7 cellular contexts compared by ENCODE assay signal in genomic region chr5:131678273-131678672, GRCh38. TPM values are rescaled to one million over a fixed set of nuclear protein-coding genes. Genes with fewer than 3 reads are reported as not detected.
DNase-seq lines count a peak whose midpoint lies in the region; TF ChIP-seq lines count a peak whose summit lies in the region.
"Not testable (repeated sequence)": the region's sequence is repeated elsewhere in the genome, so short reads cannot be mapped to it uniquely, and the experiment has no call there.

No MANE protein-coding gene starts in this region.

- H3K4me1 ChIP-seq in neutrophil (ENCODE audit: control insufficient read depth in 1 of 2, insufficient read depth in 1 of 2, low read depth in 1 of 2, low read length in 1 of 2): peaks cover 58 to 72% of the 10 kb centered on the region in 2 experiments

- H3K9me3 ChIP-seq in neutrophil: not testable (repeated sequence)

- not testable (repeated sequence) for H3K4me3 ChIP-seq in cardiac fibroblast (replicated peaks in 1 of 2; ENCODE audit: low read depth in 2 of 2, low read length in 2 of 2); fibroblast of pulmonary artery (replicated peaks; ENCODE audit: low read depth, low read length)
- peak overlapping the region in 1 of 2 experiments; percentile 4 for H3K4me3 ChIP-seq in neutrophil (ENCODE audit: low read depth in 1 of 2, low read length in 1 of 2)

- TF ChIP-seq CTCF in 22Rv1 (IDR thresholded peaks at IDR 0.05); cardiac fibroblast (IDR thresholded peaks at IDR 0.05; ENCODE audit: low read depth, low read length); fibroblast of pulmonary artery (IDR thresholded peaks at IDR 0.05; ENCODE audit: low read length, missing control alignments); neutrophil (IDR thresholded peaks at IDR 0.05): not testable (repeated sequence)

- H3K27me3 ChIP-seq in neutrophil: not testable (repeated sequence)

- H3K27ac ChIP-seq in 22Rv1: 0 out of 2 replicates have a peak overlapping the region, but pooled peaks have one; percentile 7
- peak overlapping the region; percentile 75 for H3K27ac ChIP-seq in neutrophil

- DNase-seq in LHCN-M2 (ENCODE audit: low read depth): peak; percentile 10
- DNase-seq in cardiac fibroblast (ENCODE audit: low read depth in 2 of 2): peak; percentile 43 to 65
- DNase-seq in fibroblast of gingiva (ENCODE audit: low read depth): peak; percentile 78
- peak; percentile 46 for DNase-seq in fibroblast of pulmonary artery (ENCODE audit: low read depth)
- DNase-seq in cardiac septum (ENCODE audit: low spot score): peak; percentile 81

- intact Hi-C loops in cardiac septum (cut with DNase I): not testable (repeated sequence)

- peaks cover 22% of the 10 kb centered on the region for H3K36me3 ChIP-seq in neutrophil

RNA-seq across cellular contexts. Expression of gene RAPGEF6, which starts 43.2 kb away (rescaled TPM):
- total RNA-seq in LHCN-M2 (2014; rRNA removed) (10.6 and 12.4 TPM in 2 replicates), cardiac septum (15.6 TPM)
- polyA plus RNA-seq in LHCN-M2 (2012): 1.8 TPM

Comparison
In these comparisons a context has a peak if more than half of its experiments do, and no peak if none do; other contexts are left out.
1. DNase-seq: peak in every context shown above with its lines; median percentile 81 in cardiac septum; 78 in fibroblast of gingiva; 54 in cardiac fibroblast; 46 in fibroblast of pulmonary artery; 10 in LHCN-M2.